8 cellular contexts compared by ENCODE assay signal in the genomic region with DNA sequence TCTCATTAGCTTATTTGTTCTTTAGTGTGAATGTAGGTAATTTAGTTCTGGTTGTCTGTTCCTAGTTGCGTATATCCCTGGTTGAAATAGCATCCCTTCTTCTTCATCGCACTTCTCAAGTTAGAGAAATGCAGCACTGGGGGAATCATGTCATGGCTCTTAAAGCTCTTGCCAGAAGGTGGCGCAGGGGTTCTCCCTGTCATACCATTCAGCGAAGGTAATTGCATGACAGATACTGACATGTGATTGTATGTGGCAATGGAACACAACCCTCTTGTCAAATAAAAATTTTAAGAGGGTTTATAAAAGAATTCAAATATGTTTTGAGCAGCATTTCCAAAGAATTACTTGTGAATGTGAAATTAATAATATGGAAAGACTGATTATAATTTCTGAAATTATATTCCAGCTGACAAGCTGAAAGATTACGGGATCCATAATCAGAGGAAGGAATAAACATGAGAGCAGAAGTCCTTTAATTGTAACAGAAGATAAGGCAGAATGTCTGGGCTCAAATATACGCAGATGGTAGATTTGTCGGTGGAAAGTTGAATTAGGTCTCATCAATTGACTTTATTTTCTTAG.
DNase-seq lines count a peak whose midpoint lies in the region; ATAC-seq and TF ChIP-seq lines count a peak whose summit lies in the region.

No MANE protein-coding gene starts in this region.

- POLR2A ChIA-PET in Caco-2 (lab: Charles Lee) = no interaction called here

- intact Hi-C loops in Caco-2 (cut with micrococcal nuclease; ENCODE audit: unreplicated experiment) = loop anchor here (1.0 kb wide), 2 partner anchors 42 to 96 kb away; no protein-coding TSS in a partner anchor

- CTCF ChIA-PET in Caco-2 (lab: Charles Lee) = interaction anchor here (1.0 kb wide), 1 partner anchor 94 kb away, joined by 5 read pairs; no protein-coding TSS in a partner anchor

- no peaks in the 10 kb centered on the region for H3K36me3 Mint-ChIP-seq in Caco-2 (ENCODE audit: insufficient read depth, unreplicated experiment)

- H3K4me1 Mint-ChIP-seq in Caco-2 (ENCODE audit: low read depth, unreplicated experiment) = no peaks in the 10 kb centered on the region

- no peaks in the 10 kb centered on the region for H3K27me3 ChIP-seq in Caco-2 (replicated peaks; ENCODE audit: control insufficient read depth, insufficient read depth, low read length)

- H3K36me3 ChIP-seq in Caco-2 (ENCODE audit: control insufficient read depth, insufficient read depth, low read length) = no peaks in the 10 kb centered on the region

- peaks cover 3% of the 10 kb centered on the region for H3K27me3 Mint-ChIP-seq in Caco-2 (ENCODE audit: insufficient read depth, unreplicated experiment)

- peak; percentile 95 for ATAC-seq in GM19328 (IDR thresholded peaks at IDR 0.05; ENCODE audit: unreplicated experiment)
- ATAC-seq in HG03342 (IDR thresholded peaks at IDR 0.05; ENCODE audit: unreplicated experiment) = peak; percentile 93
- ATAC-seq in omental fat pad (ENCODE audit: low FRiP score) = peak; percentile 66

- no peak overlapping the region for H3K27ac Mint-ChIP-seq in Caco-2 (ENCODE audit: unreplicated experiment)

- H3K9me3 Mint-ChIP-seq in Caco-2 (ENCODE audit: unreplicated experiment) = no peaks in the 10 kb centered on the region

- TF ChIP-seq CTCF in Caco-2 (IDR thresholded peaks at IDR 0.05; ENCODE audit: insufficient read depth in 1 of 2, low read depth in 1 of 2, low read length in 1 of 2, severe bottlenecking in 1 of 2, unreplicated experiment in 1 of 2) (peak; percentile 54 to 66), fibroblast of pulmonary artery (IDR thresholded peaks at IDR 0.05; ENCODE audit: low read length, missing control alignments) (peak; percentile 94), omental fat pad (IDR thresholded peaks at IDR 0.05) (no peak)

- H3K9me3 ChIP-seq in Caco-2 = no peaks in the 10 kb centered on the region

- H3K4me3 ChIP-seq in Caco-2 (ENCODE audit: low read depth, low read length) = no peak overlapping the region
- no peak overlapping the region for H3K4me3 ChIP-seq in fibroblast of pulmonary artery (replicated peaks; ENCODE audit: low read depth, low read length)

- no peaks in the 10 kb centered on the region for H3K4me1 ChIP-seq in Caco-2

- DNase-seq in Caco-2 (peak; percentile 41 to 57), NCI-H226 (peak; percentile 31), fibroblast of pulmonary artery (ENCODE audit: low read depth) (peak; percentile 82), omental fat pad (ENCODE audit: low spot score) (peak; percentile 27), cortex of kidney (lab: John Stamatoyannopoulos, UW) (no peak)
- DNase-seq in activated CD4-positive, alpha-beta T cell treated with anti-CD3 and anti-CD28 coated beads, Interleukin-2, amount 50 U/mL, for 48 hours = peak; percentile 42 to 54

- BruUV-seq in Caco-2 (replicated peaks; lab: Mats Ljungman, UMichigan) = no TSS peak

- no peak overlapping the region for H3K4me3 Mint-ChIP-seq in Caco-2 (ENCODE audit: unreplicated experiment)

Comparison
In these comparisons a context has a peak if more than half of its experiments do, and no peak if none do; other contexts are left out.
1. CTCF ChIP-seq: peak in Caco-2 (2 of 2) and fibroblast of pulmonary artery (single experiment); none in omental fat pad (0 of 3).
2. Peak in every context shown above with its lines, with median percentiles within 50 percentile points of each other: ATAC-seq.